Comparison of ENCODE assay signal across 1 cellular context in the genomic region with DNA sequence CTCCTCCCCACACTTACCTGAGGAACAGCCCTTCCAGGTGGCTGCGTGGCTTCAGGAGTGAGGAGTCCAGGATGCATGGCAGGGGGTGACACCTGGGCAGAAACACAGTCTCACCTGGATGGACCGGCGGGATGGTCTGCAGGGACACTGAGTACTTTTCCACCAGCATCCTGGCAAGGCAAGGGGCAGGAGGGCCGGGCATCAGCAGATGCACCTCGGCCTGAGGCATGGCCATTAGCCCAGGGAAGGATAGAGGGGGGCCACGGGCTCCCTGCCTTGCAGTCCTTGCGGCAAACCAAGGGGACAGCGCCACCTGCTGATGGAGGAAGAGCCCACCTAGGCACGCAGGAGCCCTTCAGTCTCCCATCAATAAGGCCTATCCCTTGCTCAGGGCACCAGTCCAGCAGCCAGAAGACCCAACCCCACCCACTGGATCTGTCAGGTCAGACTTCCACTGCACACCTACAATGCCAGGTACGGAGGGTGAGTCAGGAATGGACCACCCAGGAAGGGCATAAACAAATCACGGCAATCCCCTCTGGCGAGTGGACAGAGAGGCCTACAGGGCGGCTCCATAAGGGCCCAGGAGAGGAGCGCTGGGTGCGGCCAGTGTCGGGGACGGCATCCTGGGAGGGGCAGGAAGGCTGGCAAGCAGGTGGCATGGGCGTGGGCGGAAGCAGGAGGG.
A peak's percentile ranks its signal among the peaks of the same experiment; 100 is the strongest.
TF ChIP-seq lines count a peak whose summit lies in the region.

No MANE protein-coding gene starts in this region.

TF ChIP-seq in neural cell, 6 proteins besides CTCF, POLR2A, EP300 and RAD21:
- TF ChIP-seq, protein P1, sequence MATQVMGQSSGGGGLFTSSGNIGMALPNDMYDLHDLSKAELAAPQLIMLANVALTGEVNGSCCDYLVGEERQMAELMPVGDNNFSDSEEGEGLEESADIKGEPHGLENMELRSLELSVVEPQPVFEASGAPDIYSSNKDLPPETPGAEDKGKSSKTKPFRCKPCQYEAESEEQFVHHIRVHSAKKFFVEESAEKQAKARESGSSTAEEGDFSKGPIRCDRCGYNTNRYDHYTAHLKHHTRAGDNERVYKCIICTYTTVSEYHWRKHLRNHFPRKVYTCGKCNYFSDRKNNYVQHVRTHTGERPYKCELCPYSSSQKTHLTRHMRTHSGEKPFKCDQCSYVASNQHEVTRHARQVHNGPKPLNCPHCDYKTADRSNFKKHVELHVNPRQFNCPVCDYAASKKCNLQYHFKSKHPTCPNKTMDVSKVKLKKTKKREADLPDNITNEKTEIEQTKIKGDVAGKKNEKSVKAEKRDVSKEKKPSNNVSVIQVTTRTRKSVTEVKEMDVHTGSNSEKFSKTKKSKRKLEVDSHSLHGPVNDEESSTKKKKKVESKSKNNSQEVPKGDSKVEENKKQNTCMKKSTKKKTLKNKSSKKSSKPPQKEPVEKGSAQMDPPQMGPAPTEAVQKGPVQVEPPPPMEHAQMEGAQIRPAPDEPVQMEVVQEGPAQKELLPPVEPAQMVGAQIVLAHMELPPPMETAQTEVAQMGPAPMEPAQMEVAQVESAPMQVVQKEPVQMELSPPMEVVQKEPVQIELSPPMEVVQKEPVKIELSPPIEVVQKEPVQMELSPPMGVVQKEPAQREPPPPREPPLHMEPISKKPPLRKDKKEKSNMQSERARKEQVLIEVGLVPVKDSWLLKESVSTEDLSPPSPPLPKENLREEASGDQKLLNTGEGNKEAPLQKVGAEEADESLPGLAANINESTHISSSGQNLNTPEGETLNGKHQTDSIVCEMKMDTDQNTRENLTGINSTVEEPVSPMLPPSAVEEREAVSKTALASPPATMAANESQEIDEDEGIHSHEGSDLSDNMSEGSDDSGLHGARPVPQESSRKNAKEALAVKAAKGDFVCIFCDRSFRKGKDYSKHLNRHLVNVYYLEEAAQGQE (IDR thresholded peaks at IDR 0.05; ENCODE audit: borderline replicate concordance), result no peak
- TF ChIP-seq SMC3 (conservative IDR thresholded peaks at IDR 0.05; ENCODE audit: poor library complexity) (peak; percentile 72), POLR2AphosphoS5 (IDR thresholded peaks at IDR 0.05) (no peak), MXI1 (conservative IDR thresholded peaks at IDR 0.05; ENCODE audit: poor library complexity, severe bottlenecking) (no peak)
